28 cellular contexts compared by ENCODE assay signal in the genomic region with DNA sequence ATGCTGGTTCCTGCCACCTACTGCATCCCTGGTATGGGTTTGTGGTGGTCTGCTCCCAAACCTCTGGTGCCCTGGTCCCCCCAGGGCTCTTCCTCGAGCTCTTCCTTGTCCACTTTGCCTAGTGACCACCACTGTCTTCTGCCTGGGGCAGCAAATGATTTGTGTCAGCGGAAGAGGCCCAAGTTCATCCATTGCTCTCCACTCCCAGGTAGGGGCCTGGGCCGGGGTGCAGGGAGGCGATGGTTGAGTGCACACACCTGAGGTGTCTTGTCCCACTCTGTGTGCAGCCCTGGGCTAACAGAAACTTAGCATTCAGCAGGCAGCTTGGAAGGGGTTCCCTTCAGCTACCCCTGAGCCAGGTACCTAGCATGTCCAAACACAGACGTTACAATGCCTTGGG.
"Had no signal": no experiment of that assay in that cellular context is flagged by ENCODE, and none has a peak within 500 bp of the region (broad histone marks: within the 10 kb centered on the region; RNA-seq: fewer than 3 reads in every experiment).

No MANE protein-coding gene starts in this region.

- H3K36me3 Mint-ChIP-seq: stimulated activated effector memory CD8-positive, alpha-beta T cell treated with anti-CD3 and anti-CD28 coated beads, Interleukin-12 subunit alpha, Interleukin-12 subunit beta, amount 100 ng/mL, for 72 hours; stimulated activated memory B cell treated with anti-CD40 and anti-IgM and Interleukin-4, amounts not matched to agents 10 μg/mL and 1 μg/mL and 100 μg/mL, for 72 hours; type B pancreatic cell had no signal

- DNase-seq: stimulated activated CD4-positive, alpha-beta T cell treated with anti-CD3 and anti-CD28 coated beads, Interleukin-2, amount 100 ng/mL, for 48 hours; stimulated activated CD4-positive, alpha-beta T cell treated with anti-CD3 and anti-CD28 coated beads, Interleukin-4, amount 100 ng/mL, for 1 hour; stimulated activated CD4-positive, alpha-beta T cell treated with anti-CD3 and anti-CD28 coated beads, Interleukin-4, amount 100 ng/mL, for 24 hours; stimulated activated CD4-positive, alpha-beta T cell treated with anti-CD3 and anti-CD28 coated beads, Interleukin-4, amount 100 ng/mL, for 4 hours; stimulated activated CD8-positive, alpha-beta memory T cell treated with anti-CD3 and anti-CD28 coated beads, Interleukin-4, amount 100 ng/mL, for 48 hours; stimulated activated naive CD4-positive, alpha-beta T cell; stimulated activated naive CD4-positive, alpha-beta T cell treated with Interleukin-2 at 50 U/mL for 16 hours; stimulated activated naive CD8-positive, alpha-beta T cell treated with anti-CD3 and anti-CD28 coated beads, Interleukin-15, amount 100 ng/mL, for 72 hours; stimulated activated naive CD8-positive, alpha-beta T cell treated with anti-CD3 and anti-CD28 coated beads, Interleukin-15, Interleukin-2, amounts not matched to agents 100 U/mL and 50 U/mL, for 24 hours; stomach; substantia nigra; testis; thyroid gland; tibial artery; transverse colon; trophoblast cell; upper lobe of left lung; upper lobe of right lung; uterus had no signal

- H3K27me3 ChIP-seq: stomach, suprapubic skin, testis, thyroid gland, tibial artery, tibial nerve, transverse colon, upper lobe of left lung, upper lobe of right lung, vagina had no signal

- H3K27ac Mint-ChIP-seq: stimulated activated effector memory CD8-positive, alpha-beta T cell treated with anti-CD3 and anti-CD28 coated beads, Interleukin-12 subunit alpha, Interleukin-12 subunit beta, amount 100 ng/mL, for 72 hours; stimulated activated memory B cell treated with anti-CD40 and anti-IgM and Interleukin-4, amounts not matched to agents 10 μg/mL and 1 μg/mL and 100 μg/mL, for 72 hours; stimulated activated naive CD8-positive, alpha-beta T cell treated with anti-CD3 and anti-CD28 coated beads, Interleukin-15, Interleukin-2, amounts not matched to agents 100 ng/mL and 50 ng/mL, for 24 hours; type B pancreatic cell had no signal

- ATAC-seq: stimulated activated effector memory CD8-positive, alpha-beta T cell treated with anti-CD3 and anti-CD28 coated beads, Interleukin-12 subunit alpha, Interleukin-12 subunit beta, amount 100 ng/mL, for 72 hours; stimulated activated memory B cell treated with anti-CD40 and anti-IgM and Interleukin-4, amounts not matched to agents 10 μg/mL and 1 μg/mL and 100 μg/mL, for 72 hours; stimulated activated naive CD8-positive, alpha-beta T cell treated with anti-CD3 and anti-CD28 coated beads, Interleukin-15, amount 100 ng/mL, for 72 hours; stimulated activated naive CD8-positive, alpha-beta T cell treated with anti-CD3 and anti-CD28 coated beads, Interleukin-15, Interleukin-2, amounts not matched to agents 100 U/mL and 50 U/mL, for 24 hours; upper lobe of right lung had no signal

- FAIRE-seq: urothelium cell line had no signal

- H3K4me1 Mint-ChIP-seq: stimulated activated effector memory CD8-positive, alpha-beta T cell treated with anti-CD3 and anti-CD28 coated beads, Interleukin-12 subunit alpha, Interleukin-12 subunit beta, amount 100 ng/mL, for 72 hours; stimulated activated memory B cell treated with anti-CD40 and anti-IgM and Interleukin-4, amounts not matched to agents 10 μg/mL and 1 μg/mL and 100 μg/mL, for 72 hours; stimulated activated naive CD8-positive, alpha-beta T cell treated with anti-CD3 and anti-CD28 coated beads, Interleukin-15, amount 100 ng/mL, for 72 hours had no signal

- H3K27me3 Mint-ChIP-seq: stimulated activated memory B cell treated with anti-CD40 and anti-IgM and Interleukin-4, amounts not matched to agents 10 μg/mL and 1 μg/mL and 100 μg/mL, for 72 hours; stimulated activated naive CD8-positive, alpha-beta T cell treated with anti-CD3 and anti-CD28 coated beads, Interleukin-15, amount 100 ng/mL, for 72 hours; stimulated activated naive CD8-positive, alpha-beta T cell treated with anti-CD3 and anti-CD28 coated beads, Interleukin-15, Interleukin-2, amounts not matched to agents 100 ng/mL and 50 ng/mL, for 24 hours had no signal

- H3K27ac ChIP-seq: stomach, suprapubic skin, testis, thoracic aorta, thyroid gland, tibial artery, tibial nerve, transverse colon, upper lobe of left lung, upper lobe of right lung, uterus, vagina had no signal

- H3K9me3 ChIP-seq: stomach, suprapubic skin, testis, thoracic aorta, thyroid gland, tibial artery, tibial nerve, transverse colon, upper lobe of left lung, upper lobe of right lung, uterus, vagina had no signal

- H3K9me3 Mint-ChIP-seq: stimulated activated effector memory CD8-positive, alpha-beta T cell treated with anti-CD3 and anti-CD28 coated beads, Interleukin-12 subunit alpha, Interleukin-12 subunit beta, amount 100 ng/mL, for 72 hours; stimulated activated memory B cell treated with anti-CD40 and anti-IgM and Interleukin-4, amounts not matched to agents 10 μg/mL and 1 μg/mL and 100 μg/mL, for 72 hours; stimulated activated naive CD8-positive, alpha-beta T cell treated with anti-CD3 and anti-CD28 coated beads, Interleukin-15, amount 100 ng/mL, for 72 hours; stimulated activated naive CD8-positive, alpha-beta T cell treated with anti-CD3 and anti-CD28 coated beads, Interleukin-15, Interleukin-2, amounts not matched to agents 100 ng/mL and 50 ng/mL, for 24 hours; type B pancreatic cell had no signal

- H3K4me1 ChIP-seq: stomach, suprapubic skin, testis, thyroid gland, tibial artery, tibial nerve, transverse colon, upper lobe of left lung, upper lobe of right lung, uterus, vagina had no signal

- H3K4me3 Mint-ChIP-seq: stimulated activated effector memory CD8-positive, alpha-beta T cell treated with anti-CD3 and anti-CD28 coated beads, Interleukin-12 subunit alpha, Interleukin-12 subunit beta, amount 100 ng/mL, for 72 hours; stimulated activated memory B cell treated with anti-CD40 and anti-IgM and Interleukin-4, amounts not matched to agents 10 μg/mL and 1 μg/mL and 100 μg/mL, for 72 hours; stimulated activated naive CD8-positive, alpha-beta T cell treated with anti-CD3 and anti-CD28 coated beads, Interleukin-15, amount 100 ng/mL, for 72 hours; stimulated activated naive CD8-positive, alpha-beta T cell treated with anti-CD3 and anti-CD28 coated beads, Interleukin-15, Interleukin-2, amounts not matched to agents 100 ng/mL and 50 ng/mL, for 24 hours; type B pancreatic cell had no signal

- H3K36me3 ChIP-seq: stomach, suprapubic skin, thoracic aorta, thyroid gland, tibial artery, tibial nerve, transverse colon, upper lobe of left lung, upper lobe of right lung, uterus, vagina had no signal

- H3K4me3 ChIP-seq: stomach, suprapubic skin, testis, thoracic aorta, thyroid gland, tibial artery, tibial nerve, transverse colon, upper lobe of left lung, upper lobe of right lung, uterus, vagina had no signal
